14 cellular contexts compared by ENCODE assay signal in the genomic region with DNA sequence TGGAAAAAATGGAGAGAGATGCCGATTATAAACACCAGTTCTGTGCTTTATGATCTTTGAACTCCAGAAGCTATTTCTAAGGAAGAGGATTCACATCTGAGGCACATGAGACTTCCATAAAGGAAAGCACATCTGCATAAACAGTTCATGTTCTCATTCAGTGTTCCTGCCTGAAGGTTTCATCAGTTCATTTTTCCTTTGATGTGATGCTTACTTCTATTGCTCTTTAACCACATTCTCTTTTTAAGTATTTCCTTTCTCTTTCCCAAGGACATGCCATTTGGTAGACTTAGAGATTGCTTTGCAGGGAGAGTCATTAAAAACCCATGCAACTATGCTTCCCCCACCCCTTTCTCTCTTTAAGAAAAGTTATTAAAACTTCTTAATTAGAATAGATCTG.
DNase-seq lines count a peak whose midpoint lies in the region; ATAC-seq and TF ChIP-seq lines count a peak whose summit lies in the region.
"Had no signal": no experiment of that assay in that cellular context is flagged by ENCODE, and none has a peak within 500 bp of the region (broad histone marks: within the 10 kb centered on the region; RNA-seq: fewer than 3 reads in every experiment).

No MANE protein-coding gene starts in this region.

- DNase-seq in adipocyte (ENCODE audit: low read depth) (peak; percentile 8), choroid plexus epithelial cell (ENCODE audit: low read depth) (peak; percentile 65), mesenchymal stem cell (peak; percentile 37), OCI-M1 (lab: John Stamatoyannopoulos, UW) (no peak), mesendoderm (no peak)
- DNase-seq in natural killer cell treated with Interleukin-12 subunit alpha and Interleukin-12 subunit beta and Interleukin-15 and Interleukin-18, amount 100 ng/mL, for 72 hours (ENCODE audit: low spot score) = no peak
- DNase-seq: Calu3; CD8-positive, alpha-beta T cell; DMS79 treated with DMSO at 0.1 percent for 48 hours; EL; H9 had no signal

- H3K79me1 ChIP-seq in mesenchymal stem cell (replicated peaks; ENCODE audit: low read length, poor library complexity, severe bottlenecking) (no peaks in the 10 kb centered on the region), mesendoderm (ENCODE audit: low read length) (no peaks in the 10 kb centered on the region)

- peaks cover 5% of the 10 kb centered on the region for H3K36me3 Mint-ChIP-seq in natural killer cell treated with Interleukin-12 subunit alpha and Interleukin-12 subunit beta and Interleukin-15 and Interleukin-18, amount 100 ng/mL, for 72 hours
- H3K36me3 Mint-ChIP-seq: CD8-positive, alpha-beta T cell had no signal

- H3K4me1 ChIP-seq in adipocyte (ENCODE audit: control insufficient read depth, insufficient read depth, low read length) = no peaks in the 10 kb centered on the region
- no peaks in the 10 kb centered on the region for H3K4me1 ChIP-seq in mesenchymal stem cell (ENCODE audit: control insufficient read depth, insufficient read depth, low read depth, low read length)
- H3K4me1 ChIP-seq in mesendoderm (ENCODE audit: control insufficient read depth, low read depth, low read length) = no peaks in the 10 kb centered on the region

- no peak for TF ChIP-seq CTCF in choroid plexus epithelial cell (conservative IDR thresholded peaks at IDR 0.05; ENCODE audit: low read depth, low read length)

- H3K18ac ChIP-seq in mesenchymal stem cell (ENCODE audit: low read depth in 1 of 2, low read length in 2 of 2) (no peak overlapping the region), mesendoderm (ENCODE audit: low read length) (no peak overlapping the region)

- H3K4ac ChIP-seq in mesenchymal stem cell (ENCODE audit: low read depth in 1 of 2, low read length in 2 of 2) (no peak overlapping the region), mesendoderm (ENCODE audit: low read depth, low read length) (no peak overlapping the region)

- no peaks in the 10 kb centered on the region for H3K79me2 ChIP-seq in mesendoderm (ENCODE audit: control insufficient read depth, insufficient read depth, low read length)

- H3K4me3 ChIP-seq in adipocyte (ENCODE audit: low read length) = no peak overlapping the region
- H3K4me3 ChIP-seq in choroid plexus epithelial cell (ENCODE audit: low read depth, low read length) = no peak overlapping the region
- H3K4me3 ChIP-seq in mesenchymal stem cell (ENCODE audit: insufficient read depth in 1 of 2, low read depth in 1 of 2, low read length in 2 of 2) = no peak overlapping the region
- H3K4me3 ChIP-seq in mesendoderm (ENCODE audit: low read length) = no peak overlapping the region
- H3K4me3 ChIP-seq: BLaER1 treated with 17β-estradiol and CSF1 and Interleukin-3, amounts not matched to agents 10 nM and 100 nM; GM12878 had no signal

- no peak overlapping the region for H3K9ac ChIP-seq in adipocyte (ENCODE audit: low read length)
- H3K9ac ChIP-seq in mesenchymal stem cell (ENCODE audit: low read length) = no peak overlapping the region
- no peak overlapping the region for H3K9ac ChIP-seq in mesendoderm (ENCODE audit: low read length)
- H3K9ac ChIP-seq: BLaER1 treated with 17β-estradiol and CSF1 and Interleukin-3, amounts not matched to agents 10 nM and 100 nM had no signal

- H3K23ac ChIP-seq in mesenchymal stem cell (ENCODE audit: low read length in 2 of 2) (no peak overlapping the region), mesendoderm (ENCODE audit: low read length) (no peak overlapping the region)

- H3K4me3 Mint-ChIP-seq in natural killer cell treated with Interleukin-12 subunit alpha and Interleukin-12 subunit beta and Interleukin-15 and Interleukin-18, amount 100 ng/mL, for 72 hours = no peak overlapping the region
- H3K4me3 Mint-ChIP-seq: B cell; CD8-positive, alpha-beta T cell; H9 had no signal

- no peak overlapping the region for H2BK12ac ChIP-seq in mesenchymal stem cell (ENCODE audit: low read length in 2 of 2)

- no peak overlapping the region for H3K56ac ChIP-seq in mesendoderm (ENCODE audit: low read length)

- no peak overlapping the region for H2AFZ ChIP-seq in mesenchymal stem cell (ENCODE audit: low read depth, low read length)

- no peak overlapping the region for H3K4me2 ChIP-seq in mesenchymal stem cell (ENCODE audit: low read length, poor library complexity, severe bottlenecking)
- no peak overlapping the region for H3K4me2 ChIP-seq in mesendoderm (ENCODE audit: low read length)

- H3K27ac ChIP-seq in mesenchymal stem cell (ENCODE audit: low read length, poor library complexity, severe bottlenecking) (no peak overlapping the region), mesendoderm (ENCODE audit: low read depth, low read length) (no peak overlapping the region)
- H3K27ac ChIP-seq: BLaER1 treated with 17β-estradiol and CSF1 and Interleukin-3, amounts not matched to agents 10 nM and 100 nM had no signal

- no peaks in the 10 kb centered on the region for H3K9me3 Mint-ChIP-seq in natural killer cell treated with Interleukin-12 subunit alpha and Interleukin-12 subunit beta and Interleukin-15 and Interleukin-18, amount 100 ng/mL, for 72 hours

- H3K4me1 Mint-ChIP-seq in natural killer cell treated with Interleukin-12 subunit alpha and Interleukin-12 subunit beta and Interleukin-15 and Interleukin-18, amount 100 ng/mL, for 72 hours (ENCODE audit: low read depth in 2 of 2) = no peaks in the 10 kb centered on the region
- H3K4me1 Mint-ChIP-seq: B cell, H9 had no signal

- H3K36me3 ChIP-seq in adipocyte (ENCODE audit: control insufficient read depth, insufficient read depth, low read length, severe bottlenecking) (no peaks in the 10 kb centered on the region), mesenchymal stem cell (ENCODE audit: control insufficient read depth in 1 of 2, insufficient read depth in 2 of 2, low read depth in 1 of 2, low read length in 2 of 2) (no peaks in the 10 kb centered on the region), mesendoderm (ENCODE audit: control insufficient read depth, insufficient read depth, low read length) (no peaks in the 10 kb centered on the region)
- H3K36me3 ChIP-seq: BLaER1 treated with 17β-estradiol and CSF1 and Interleukin-3, amounts not matched to agents 10 nM and 100 nM had no signal

- H2BK5ac ChIP-seq in mesenchymal stem cell (ENCODE audit: low read depth, low read length, poor library complexity, severe bottlenecking) (no peak overlapping the region), mesendoderm (ENCODE audit: low read length) (no peak overlapping the region)

- H2BK15ac ChIP-seq in mesenchymal stem cell (ENCODE audit: low read depth, poor library complexity, severe bottlenecking) (no peak overlapping the region), mesendoderm (replicated peaks; ENCODE audit: low read depth) (no peak overlapping the region)

- H2AK5ac ChIP-seq in mesenchymal stem cell (ENCODE audit: low read length, severe bottlenecking) = no peak overlapping the region
- no peak overlapping the region for H2AK5ac ChIP-seq in mesendoderm (ENCODE audit: low read length)

- H4K5ac ChIP-seq in mesendoderm (ENCODE audit: low read length) = no peak overlapping the region

- H4K91ac ChIP-seq in mesenchymal stem cell (ENCODE audit: low read length) = no peak overlapping the region

- H2BK120ac ChIP-seq in mesenchymal stem cell (ENCODE audit: low read depth, low read length) (no peak overlapping the region), mesendoderm (ENCODE audit: low read depth, low read length) (no peak overlapping the region)

- no peak overlapping the region for H4K8ac ChIP-seq in mesenchymal stem cell (ENCODE audit: low read length)
- no peak overlapping the region for H4K8ac ChIP-seq in mesendoderm (ENCODE audit: low read depth, low read length)

- WGBS in mesenchymal stem cell = no CpG with 5 or more reads among the region's 1 CpG
- WGBS in mesendoderm (ENCODE audit: extremely low coverage, insufficient coverage, low lambda C conversion rate) = no CpG with 5 or more reads among the region's 1 CpG

- no peak for ATAC-seq in natural killer cell treated with Interleukin-12 subunit alpha and Interleukin-12 subunit beta and Interleukin-15 and Interleukin-18, amount 100 ng/mL, for 72 hours
- ATAC-seq: CD8-positive, alpha-beta T cell; GM12878 had no signal

- H3K14ac ChIP-seq in mesenchymal stem cell (ENCODE audit: low read length in 2 of 2) = no peak overlapping the region

- no peak overlapping the region for H3K27ac Mint-ChIP-seq in natural killer cell treated with Interleukin-12 subunit alpha and Interleukin-12 subunit beta and Interleukin-15 and Interleukin-18, amount 100 ng/mL, for 72 hours
- H3K27ac Mint-ChIP-seq: B cell; CD8-positive, alpha-beta T cell; H9 had no signal

- H3K27me3 Mint-ChIP-seq in natural killer cell treated with Interleukin-12 subunit alpha and Interleukin-12 subunit beta and Interleukin-15 and Interleukin-18, amount 100 ng/mL, for 72 hours = no peaks in the 10 kb centered on the region
- H3K27me3 Mint-ChIP-seq: B cell had no signal

- H3K9me3 ChIP-seq in adipocyte (ENCODE audit: control insufficient read depth, low read length) (peaks cover 5% of the 10 kb centered on the region), mesenchymal stem cell (ENCODE audit: control insufficient read depth, low read length) (no peaks in the 10 kb centered on the region)
- H3K9me3 ChIP-seq: BLaER1 treated with 17β-estradiol and CSF1 and Interleukin-3, amounts not matched to agents 10 nM and 100 nM had no signal

- H3K27me3 ChIP-seq in adipocyte (replicated peaks; ENCODE audit: control insufficient read depth, insufficient read depth, low read length) (no peaks in the 10 kb centered on the region), mesenchymal stem cell (ENCODE audit: control insufficient read depth in 1 of 2, insufficient read depth in 1 of 2, low read length in 2 of 2) (no peaks in the 10 kb centered on the region), mesendoderm (ENCODE audit: insufficient read depth, low read length, poor library complexity) (no peaks in the 10 kb centered on the region)
- H3K27me3 ChIP-seq: BLaER1 treated with 17β-estradiol and CSF1 and Interleukin-3, amounts not matched to agents 10 nM and 100 nM had no signal

Comparison
In these comparisons a context has a peak if more than half of its experiments do, and no peak if none do; other contexts are left out.
1. DNase-seq: peak in adipocyte (single experiment), choroid plexus epithelial cell (single experiment) and mesenchymal stem cell (single experiment); none in OCI-M1 (single experiment), mesendoderm (single experiment) and natural killer cell treated with Interleukin-12 subunit alpha and Interleukin-12 subunit beta and Interleukin-15 and Interleukin-18, amount 100 ng/mL, for 72 hours (single experiment).